Comparison of ENCODE assay signal across 8 cellular contexts in the genomic region with DNA sequence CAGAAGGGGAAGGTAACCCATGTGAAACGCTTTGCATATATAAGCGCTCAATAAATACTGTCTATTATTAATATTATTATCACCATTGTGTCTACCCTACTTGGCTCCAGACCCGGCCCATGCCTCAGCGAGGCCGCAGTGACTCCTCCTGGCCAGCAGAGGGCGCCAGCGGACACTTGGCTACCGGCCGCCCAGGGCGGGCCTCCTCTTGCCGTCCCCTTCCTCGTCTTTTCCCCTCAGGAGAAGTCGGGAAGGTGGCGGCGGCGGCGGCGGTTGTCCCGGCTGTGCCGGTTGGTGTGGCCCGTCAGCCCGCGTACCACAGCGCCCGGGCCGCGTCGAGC. TPM values are rescaled to one million over a fixed set of nuclear protein-coding genes. Genes with fewer than 3 reads are reported as not detected.
DNase-seq lines count a peak whose midpoint lies in the region; ATAC-seq and TF ChIP-seq lines count a peak whose summit lies in the region.

A gene with protein sequence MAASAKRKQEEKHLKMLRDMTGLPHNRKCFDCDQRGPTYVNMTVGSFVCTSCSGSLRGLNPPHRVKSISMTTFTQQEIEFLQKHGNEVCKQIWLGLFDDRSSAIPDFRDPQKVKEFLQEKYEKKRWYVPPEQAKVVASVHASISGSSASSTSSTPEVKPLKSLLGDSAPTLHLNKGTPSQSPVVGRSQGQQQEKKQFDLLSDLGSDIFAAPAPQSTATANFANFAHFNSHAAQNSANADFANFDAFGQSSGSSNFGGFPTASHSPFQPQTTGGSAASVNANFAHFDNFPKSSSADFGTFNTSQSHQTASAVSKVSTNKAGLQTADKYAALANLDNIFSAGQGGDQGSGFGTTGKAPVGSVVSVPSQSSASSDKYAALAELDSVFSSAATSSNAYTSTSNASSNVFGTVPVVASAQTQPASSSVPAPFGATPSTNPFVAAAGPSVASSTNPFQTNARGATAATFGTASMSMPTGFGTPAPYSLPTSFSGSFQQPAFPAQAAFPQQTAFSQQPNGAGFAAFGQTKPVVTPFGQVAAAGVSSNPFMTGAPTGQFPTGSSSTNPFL (plus strand): TSS at position 233 of the 341 bp plus-strand sequence. CDS start 266 bp downstream, outside the sequence.

- DNase-seq in NCI-H1048 (lab: John Stamatoyannopoulos, UW) (peak; percentile 41), adrenal gland (peak; percentile 76 to 93 (median 84)), left cardiac atrium (peak; percentile 83), prostate gland (ENCODE audit: low spot score) (peak; percentile 78), ureter (ENCODE audit: low spot score) (peak; percentile 87)

- H3K4me3 ChIP-seq in GM12875 (ENCODE audit: low read depth, low read length) (peak within 1 kb of the TSS; percentile 70), adrenal gland (peak within 1 kb of the TSS in 3 of 4 donors; percentile 78 to 99 (median 95)), prostate gland (peak within 1 kb of the TSS; percentile 92 to 93)

- H3K36me3 ChIP-seq in adrenal gland (replicated peaks in 1 of 2): no peaks in the 10 kb centered on the region
- H3K36me3 ChIP-seq in prostate gland: no peaks in the 10 kb centered on the region

- no peaks in the 10 kb centered on the region for H3K9me3 ChIP-seq in adrenal gland (replicated peaks in 1 of 3)
- H3K9me3 ChIP-seq in prostate gland: no peaks in the 10 kb centered on the region

- 0 to 1% (median 1%) methylated on average over 11 to 28 of the region's 28 CpGs for WGBS in adrenal gland, 4 donors
- WGBS in prostate gland: 1% methylated on average over 18 of the region's 28 CpGs

- peak; percentile 87 for ATAC-seq in HG02588 (IDR thresholded peaks at IDR 0.05; ENCODE audit: unreplicated experiment)
- ATAC-seq in left cardiac atrium: peak; percentile 89 to 90

- TF ChIP-seq CTCF in GM12875 (IDR thresholded peaks at IDR 0.05; ENCODE audit: borderline replicate concordance, insufficient read depth, low read depth, low read length): peak; percentile 98
- TF ChIP-seq CTCF in adrenal gland (IDR thresholded peaks at IDR 0.05): peak; percentile 92 to 100 (median 98)
- TF ChIP-seq CTCF in prostate gland (IDR thresholded peaks at IDR 0.05): peak; percentile 94 to 97 (median 96)

- no peaks in the 10 kb centered on the region for H3K27me3 ChIP-seq in adrenal gland
- no peaks in the 10 kb centered on the region for H3K27me3 ChIP-seq in prostate gland (replicated peaks; ENCODE audit: insufficient read depth)

- intact Hi-C loops in T-helper 1 cell treated with Interleukin-12 subunit alpha and Interleukin-12 subunit beta and Interleukin-4 antibody, amounts not matched to agents 30 ng/mL and 1 ng/mL, for 36 hours (cut with micrococcal nuclease): loop anchor here (1.0 to 5.0 kb wide), 8 partner anchors 61 to 1050 kb away; partner anchors contain the start of genes MFF and RHBDD1
- intact Hi-C loops in adrenal gland (cut with DNase I) (loop anchor here in 1 of 2 donors (5.0 kb wide), 1 partner anchor 65 kb away; no protein-coding TSS in a partner anchor), left cardiac atrium (cut with DNase I) (loop anchor here in 1 of 2 donors (10.0 kb wide), 1 partner anchor 67 kb away; no protein-coding TSS in a partner anchor), prostate gland (cut with DNase I) (loop anchor here (5.0 kb wide), 1 partner anchor 295 kb away; no protein-coding TSS in a partner anchor)

- H3K4me1 ChIP-seq in adrenal gland (replicated peaks in 1 of 2) (peaks cover 20 to 44% of the 10 kb centered on the region in 2 donors), prostate gland (replicated peaks) (peaks cover 13% of the 10 kb centered on the region)

- H3K27ac ChIP-seq in adrenal gland (peak within 1 kb of the TSS; percentile 46 to 97 (median 88)), prostate gland (peak within 1 kb of the TSS; percentile 74 to 81)

- peak; percentile 72 to 88 for TF ChIP-seq POLR2A in adrenal gland (IDR thresholded peaks at IDR 0.05)
- TF ChIP-seq POLR2A in prostate gland (IDR thresholded peaks at IDR 0.05): peak; percentile 67

RNA-seq across cellular contexts. Expression of the gene that starts here (rescaled TPM):
- total RNA-seq in T-helper 1 cell treated with Interleukin-12 subunit alpha and Interleukin-12 subunit beta and Interleukin-4 antibody, amounts not matched to agents 30 ng/mL and 1 ng/mL, for 36 hours: 74.0 and 76.4 TPM in 2 replicates
- total RNA-seq in adrenal gland (100 to 1,000 TPM in 2 of 8 donors, 10 to 100 TPM in 6; 40.1 to 117 (median 79.3) TPM), left cardiac atrium (10 to 100 TPM; 61.4 to 78.2 TPM), prostate gland (10 to 100 TPM; 40.3 to 73.7 TPM), ureter (80.5 TPM)
- polyA plus RNA-seq in adrenal gland: 100 to 1,000 TPM in 1 of 3 donors, 10 to 100 TPM in 2; 13.5 to 108 (median 19.7) TPM

Comparison
In these comparisons a context has a peak if more than half of its experiments do, and no peak if none do; other contexts are left out.
1. Peak in every context shown above with its lines: DNase-seq, ATAC-seq, H3K4me3 ChIP-seq and H3K27ac ChIP-seq.